8 cellular contexts compared by ENCODE assay signal in the genomic region with DNA sequence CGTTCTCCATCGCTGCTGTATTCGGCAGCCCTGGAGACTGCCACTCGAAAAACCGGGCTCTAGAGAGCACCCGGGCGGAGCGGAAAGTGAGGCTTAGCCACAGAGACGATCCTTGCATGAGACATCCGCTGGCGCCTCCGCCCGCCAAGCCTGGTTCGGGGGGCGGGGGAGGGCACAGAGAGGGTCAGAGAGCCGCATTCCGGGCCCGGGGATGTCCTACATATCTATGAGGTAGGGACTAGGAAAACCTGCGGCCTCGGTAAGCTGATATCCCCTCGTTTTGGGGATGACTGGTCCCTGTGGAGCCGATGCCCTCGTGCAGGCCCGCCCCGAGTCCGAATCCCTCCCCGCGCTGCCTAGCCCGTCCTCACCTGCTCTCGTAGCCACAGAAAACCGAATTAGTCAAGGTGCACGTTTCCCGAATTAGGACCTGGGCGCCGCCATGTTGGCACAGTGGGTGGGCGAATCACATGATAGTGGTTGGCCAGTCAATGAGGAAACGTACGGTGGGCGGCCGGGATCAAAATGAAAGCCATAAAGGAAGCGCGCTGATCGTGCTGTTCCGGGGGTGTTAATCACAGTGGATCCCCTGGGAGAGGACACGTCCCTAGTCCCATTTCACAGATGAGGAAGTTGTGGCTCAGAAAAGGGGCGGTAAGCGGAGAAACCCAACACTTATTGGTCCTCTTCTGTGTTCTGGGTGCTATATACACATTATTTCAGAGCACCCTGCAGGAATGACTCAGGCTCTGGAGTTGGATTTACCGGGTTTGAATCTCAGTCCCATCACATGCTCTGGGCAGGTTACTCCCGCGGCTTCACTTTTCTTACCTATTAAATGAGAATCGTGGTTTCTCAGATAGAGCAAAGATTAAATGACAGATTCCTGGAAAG. TPM values are rescaled to one million over a fixed set of nuclear protein-coding genes. Genes with fewer than 3 reads are reported as not detected.
DNase-seq lines count a peak whose midpoint lies in the region; ATAC-seq and TF ChIP-seq lines count a peak whose summit lies in the region.

A gene (minus strand): TSS at position 459 of the 894 bp plus-strand sequence. CDS start 341 bp downstream, at position 118.

- H3K27me3 ChIP-seq in hepatocyte (no peaks in the 10 kb centered on the region), aorta (ENCODE audit: control insufficient read depth in 1 of 2, insufficient read depth in 2 of 2, low read length in 1 of 2) (no peaks in the 10 kb centered on the region)

- H3K27ac ChIP-seq in hepatocyte = peak within 1 kb of the TSS; percentile 59
- H3K27ac ChIP-seq in aorta (ENCODE audit: low read depth in 1 of 2, low read length in 2 of 2) = peak within 1 kb of the TSS in 1 of 2 donors; percentile 14

- H3K79me2 ChIP-seq in hepatocyte = peaks cover 48% of the 10 kb centered on the region

- TF ChIP-seq CTCF in astrocyte of the cerebellum (IDR thresholded peaks at IDR 0.05; ENCODE audit: low read depth, low read length, missing control alignments) (no peak), hepatocyte (IDR thresholded peaks at IDR 0.05; ENCODE audit: poor library complexity) (no peak)

- H4K20me1 ChIP-seq in hepatocyte (ENCODE audit: insufficient read depth, poor library complexity, severe bottlenecking) = peaks cover 16% of the 10 kb centered on the region

- peaks cover 31% of the 10 kb centered on the region for H3K4me1 ChIP-seq in hepatocyte (ENCODE audit: insufficient read depth)
- peaks cover 0 to 2% of the 10 kb centered on the region in 2 donors for H3K4me1 ChIP-seq in aorta (ENCODE audit: control insufficient read depth in 1 of 2, insufficient read depth in 2 of 2, low read length in 2 of 2)

- H3K4me3 ChIP-seq in astrocyte of the cerebellum (ENCODE audit: low read depth, low read length) = peak within 1 kb of the TSS; percentile 83
- H3K4me3 ChIP-seq in hepatocyte = peak within 1 kb of the TSS; percentile 62
- peak within 1 kb of the TSS; percentile 48 to 63 for H3K4me3 ChIP-seq in aorta (ENCODE audit: low read length in 2 of 2)

- under 1% methylated on average over 51 of the region's 51 CpGs for WGBS in hepatocyte (ENCODE audit: low lambda C conversion rate, missing lambda C conversion rate)
- 0 to 1% methylated on average over 51 of the region's 51 CpGs for WGBS in aorta, 2 donors

- intact Hi-C loops in aorta (cut with DNase I) = loop anchor here in 1 of 2 donors (2.0 kb wide), 1 partner anchor 34 kb away; a partner anchor contains a TSS

- no peaks in the 10 kb centered on the region for H3K9me2 ChIP-seq in hepatocyte (replicated peaks; ENCODE audit: insufficient read depth)

- ATAC-seq in HG02588 (IDR thresholded peaks at IDR 0.05; ENCODE audit: unreplicated experiment) = peak; percentile 44
- peak; percentile 91 for ATAC-seq in aorta (ENCODE audit: low FRiP score)

- H3K9me3 ChIP-seq in hepatocyte (ENCODE audit: low read depth) = no peaks in the 10 kb centered on the region
- H3K9me3 ChIP-seq in aorta (ENCODE audit: control insufficient read depth, low read length) = no peaks in the 10 kb centered on the region

- peak within 1 kb of the TSS; percentile 81 for H2AFZ ChIP-seq in hepatocyte

- peak within 1 kb of the TSS; percentile 94 for H3K4me2 ChIP-seq in hepatocyte

- in situ Hi-C loops in astrocyte of the cerebellum (cut with HindIII; ENCODE audit: low sequenced_read_pairs) = no loop called here

- H3K36me3 ChIP-seq in hepatocyte (replicated peaks; ENCODE audit: insufficient read depth, low read depth) (no peaks in the 10 kb centered on the region), aorta (ENCODE audit: control insufficient read depth in 1 of 2, insufficient read depth in 2 of 2, low read length in 1 of 2) (peaks cover 0 to 3% of the 10 kb centered on the region in 2 donors)

- DNase-seq in Daoy (ENCODE audit: low read depth) = peak; percentile 95
- peak; percentile 90 for DNase-seq in NCI-H2029 (lab: John Stamatoyannopoulos, UW)
- peak; percentile 85 for DNase-seq in T-helper 22 cell (ENCODE audit: low read depth)
- peak; percentile 83 for DNase-seq in astrocyte of the cerebellum (ENCODE audit: low read depth)
- DNase-seq in hepatocyte (ENCODE audit: low spot score) = peak; percentile 94
- DNase-seq in retina = peak; percentile 92
- DNase-seq in aorta = peak; percentile 96 to 97

RNA-seq across cellular contexts. Expression of the gene that starts here (rescaled TPM):
- 61.6 and 67.5 TPM in 2 replicates for total RNA-seq in Daoy (2014; rRNA removed; shearing (Covaris generic))
- total RNA-seq in hepatocyte (21.0 and 31.2 TPM in 2 replicates), aorta (10 to 100 TPM; 23.9 to 26.5 TPM)
- polyA plus RNA-seq in hepatocyte (33.4 and 45.1 TPM in 2 replicates), aorta (10 to 100 TPM; 17.9 to 62.2 TPM)
